21 cellular contexts compared by ENCODE assay signal in the genomic region with DNA sequence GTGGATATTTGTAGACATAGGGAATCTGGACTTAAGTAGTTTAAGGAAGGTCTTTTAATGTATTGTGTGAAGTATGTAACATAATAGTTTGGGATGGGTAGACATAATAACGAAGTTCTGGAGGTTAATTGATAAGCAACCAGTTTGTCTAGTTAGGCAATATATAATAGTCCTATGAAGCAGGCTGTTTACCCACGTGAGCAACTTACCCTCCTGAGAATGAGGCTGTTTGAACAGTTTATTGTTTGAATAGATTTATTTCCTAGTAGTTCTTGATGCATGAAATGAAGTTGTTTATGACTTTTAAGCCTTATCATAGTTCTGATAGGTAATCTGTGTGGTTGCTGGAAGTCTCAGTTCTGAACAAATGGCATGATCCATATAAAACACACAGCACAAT.
"Had no signal": no experiment of that assay in that cellular context is flagged by ENCODE, and none has a peak within 500 bp of the region (broad histone marks: within the 10 kb centered on the region; RNA-seq: fewer than 3 reads in every experiment).

No MANE protein-coding gene starts in this region.

- ATAC-seq: left lobe of liver; naive thymus-derived CD4-positive, alpha-beta T cell; stimulated activated memory B cell treated with anti-CD40 and anti-IgM and Interleukin-4, amounts not matched to agents 10 μg/mL and 1 μg/mL and 100 μg/mL, for 72 hours; stimulated activated naive CD8-positive, alpha-beta T cell treated with anti-CD3 and anti-CD28 coated beads, Interleukin-15, Interleukin-2, amounts not matched to agents 100 U/mL and 50 U/mL, for 24 hours had no signal

- FAIRE-seq: colon, frontal cortex, keratinocyte had no signal

- H3K27me3 Mint-ChIP-seq: naive thymus-derived CD4-positive, alpha-beta T cell; stimulated activated memory B cell treated with anti-CD40 and anti-IgM and Interleukin-4, amounts not matched to agents 10 μg/mL and 1 μg/mL and 100 μg/mL, for 72 hours had no signal

- H3K9me3 ChIP-seq: prostate gland, right atrium auricular region, sigmoid colon, suprapubic skin, transverse colon had no signal

- H3K9me3 Mint-ChIP-seq: mesothelial cell of epicardium, nephron, neural progenitor cell had no signal

- H3K27ac ChIP-seq: dorsolateral prefrontal cortex, neural progenitor cell, parathyroid adenoma, prostate gland, right atrium auricular region, sigmoid colon, spleen, suprapubic skin, transverse colon had no signal

- H3K4me1 ChIP-seq: neural progenitor cell, parathyroid adenoma, prostate gland, right atrium auricular region, sigmoid colon, spleen, suprapubic skin had no signal

- H3K4me3 ChIP-seq: dorsolateral prefrontal cortex, neural progenitor cell, prostate gland, right atrium auricular region, sigmoid colon, spleen, suprapubic skin, transverse colon had no signal

- H3K4me2 ChIP-seq: neural progenitor cell had no signal

- DNase-seq: dorsolateral prefrontal cortex; effector CD4-positive, alpha-beta T cell; mesenchymal stem cell; naive thymus-derived CD4-positive, alpha-beta T cell; sigmoid colon; spleen; stimulated activated CD4-positive, alpha-beta T cell treated with anti-CD3 and anti-CD28 coated beads, Interleukin-4, amount 100 ng/mL, for 4 hours; stimulated activated naive CD8-positive, alpha-beta T cell treated with anti-CD3 and anti-CD28 coated beads, Interleukin-15, Interleukin-2, amounts not matched to agents 100 U/mL and 50 U/mL, for 24 hours; transverse colon had no signal

- H3K4me1 Mint-ChIP-seq: naive thymus-derived CD4-positive, alpha-beta T cell; nephron; neural progenitor cell; stimulated activated memory B cell treated with anti-CD40 and anti-IgM and Interleukin-4, amounts not matched to agents 10 μg/mL and 1 μg/mL and 100 μg/mL, for 72 hours had no signal

- H3K27ac Mint-ChIP-seq: mesothelial cell of epicardium; naive thymus-derived CD4-positive, alpha-beta T cell; nephron; neural progenitor cell; stimulated activated memory B cell treated with anti-CD40 and anti-IgM and Interleukin-4, amounts not matched to agents 10 μg/mL and 1 μg/mL and 100 μg/mL, for 72 hours had no signal

- H3K4me3 Mint-ChIP-seq: mesothelial cell of epicardium; naive thymus-derived CD4-positive, alpha-beta T cell; nephron; neural progenitor cell; stimulated activated memory B cell treated with anti-CD40 and anti-IgM and Interleukin-4, amounts not matched to agents 10 μg/mL and 1 μg/mL and 100 μg/mL, for 72 hours had no signal
